In the genomic region with DNA sequence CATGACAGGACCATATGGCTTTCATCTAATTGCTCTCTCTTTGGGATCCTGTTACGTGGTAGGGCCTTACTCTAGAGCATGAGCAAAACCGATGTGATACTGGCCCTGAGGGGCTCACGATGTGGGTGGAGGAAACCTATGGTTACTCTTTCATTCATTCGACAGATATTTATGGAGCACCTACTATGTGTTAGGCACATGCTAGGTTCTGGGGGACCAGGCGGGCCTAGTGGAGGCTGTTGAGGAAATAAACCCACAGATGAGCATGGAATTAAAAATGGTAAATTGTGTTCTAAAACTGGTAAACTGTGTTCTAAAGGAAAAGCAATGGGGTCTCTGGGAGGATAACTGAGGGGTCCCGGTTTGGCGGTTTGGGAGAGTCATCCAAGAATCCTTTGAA, we compare ENCODE assay signal across 20 cellular contexts. TPM values are rescaled to one million over a fixed set of nuclear protein-coding genes. Genes with fewer than 3 reads are reported as not detected.
DNase-seq lines count a peak whose midpoint lies in the region; ATAC-seq and TF ChIP-seq lines count a peak whose summit lies in the region.
"Had no signal": no experiment of that assay in that cellular context is flagged by ENCODE, and none has a peak within 500 bp of the region (broad histone marks: within the 10 kb centered on the region; RNA-seq: fewer than 3 reads in every experiment).

No MANE protein-coding gene starts in this region.

- H3K4me3 ChIP-seq in heart left ventricle = no peak overlapping the region
- H3K4me3 ChIP-seq in CD8-positive, alpha-beta memory T cell (ENCODE audit: low read length) = no peak overlapping the region
- H3K4me3 ChIP-seq in PC-9 = no peak overlapping the region
- no peak overlapping the region for H3K4me3 ChIP-seq in brain microvascular endothelial cell (ENCODE audit: low read depth, low read length)
- H3K4me3 ChIP-seq: MG63, SJCRH30 had no signal

- intact Hi-C loops in heart left ventricle (cut with DNase I) (no loop called here), Right ventricle myocardium superior (cut with DNase I) (no loop called here), PC-9 (cut with micrococcal nuclease; ENCODE audit: unreplicated experiment) (no loop called here)

- peaks cover 0 to 85% (median 46%) of the 10 kb centered on the region in 9 donors for H3K36me3 ChIP-seq in heart left ventricle
- peaks cover 12% of the 10 kb centered on the region for H3K36me3 ChIP-seq in CD8-positive, alpha-beta memory T cell (ENCODE audit: insufficient read depth, low read length)
- H3K36me3 ChIP-seq in PC-9 (ENCODE audit: low read depth) = no peaks in the 10 kb centered on the region
- peaks cover 69% of the 10 kb centered on the region for H3K36me3 ChIP-seq in brain microvascular endothelial cell (replicated peaks)

- no peak for ATAC-seq in heart left ventricle
- ATAC-seq in Right ventricle myocardium superior (ENCODE audit: poor library complexity) = no peak
- no peak for ATAC-seq in memory B cell (ENCODE audit: low read depth)

- no peaks in the 10 kb centered on the region for H3K9me3 ChIP-seq in heart left ventricle
- H3K9me3 ChIP-seq in CD8-positive, alpha-beta memory T cell (ENCODE audit: low read length) = no peaks in the 10 kb centered on the region
- H3K9me3 ChIP-seq in PC-9 (ENCODE audit: insufficient read depth, low read depth) = no peaks in the 10 kb centered on the region
- H3K9me3 ChIP-seq: MG63, SJCRH30 had no signal

- no peaks in the 10 kb centered on the region for H3K9me3 Mint-ChIP-seq in CD8-positive, alpha-beta memory T cell
- no peaks in the 10 kb centered on the region for H3K9me3 Mint-ChIP-seq in memory B cell

- no peak overlapping the region for H3K4me2 ChIP-seq in PC-9
- H3K4me2 ChIP-seq: KMS-11 had no signal

- peaks cover 5% of the 10 kb centered on the region; the same call in 1 of the 2 replicates for H3F3A ChIP-seq in PC-9 (ENCODE audit: insufficient read depth, low read depth)

- H3K4me1 ChIP-seq in heart left ventricle (peaks cover 3 to 89% (median 41%) of the 10 kb centered on the region in 12 donors), PC-9 (replicated peaks; ENCODE audit: insufficient read depth) (peaks cover 16% of the 10 kb centered on the region)
- H3K4me1 ChIP-seq in CD8-positive, alpha-beta memory T cell (ENCODE audit: insufficient read depth, low read length) = peaks cover 16% of the 10 kb centered on the region
- H3K4me1 ChIP-seq: SJCRH30 had no signal

- no peak for TF ChIP-seq POLR2A in heart left ventricle (IDR thresholded peaks at IDR 0.05)

- H2AFZ ChIP-seq in PC-9 = no peak overlapping the region

- CTCF ChIA-PET in CD8-positive, alpha-beta memory T cell (lab: Charles Lee) = interaction anchor here (1.5 to 3.6 kb wide), 5 partner anchors 9 to 31 kb away, joined by 4 to 17 read pairs (median 9); no protein-coding TSS in a partner anchor
- CTCF ChIA-PET in PC-9 (lab: Charles Lee) = no interaction called here

- H3K27ac ChIP-seq in heart left ventricle = peak overlapping the region in 10 of 12 donors; percentile 31 to 95 (median 64)
- no peak overlapping the region for H3K27ac ChIP-seq in CD8-positive, alpha-beta memory T cell (ENCODE audit: low read depth, low read length)
- H3K27ac ChIP-seq in PC-9 = no peak overlapping the region
- no peak overlapping the region for H3K27ac ChIP-seq in brain microvascular endothelial cell
- H3K27ac ChIP-seq: KMS-11, SJCRH30 had no signal

- 87 to 91% (median 89%) methylated on average over 7 of the region's 7 CpGs for WGBS in heart left ventricle, 4 donors

- peak overlapping the region in 6 of 8 donors; percentile 37 to 84 (median 66) for H3K27ac Mint-ChIP-seq in CD8-positive, alpha-beta memory T cell
- peak overlapping the region; percentile 17 for H3K27ac Mint-ChIP-seq in memory B cell

- no peaks in the 10 kb centered on the region for H3K27me3 Mint-ChIP-seq in CD8-positive, alpha-beta memory T cell
- no peaks in the 10 kb centered on the region for H3K27me3 Mint-ChIP-seq in memory B cell

- no peak for DNase-seq in heart left ventricle
- DNase-seq in Right ventricle myocardium superior = no peak
- DNase-seq in CD8-positive, alpha-beta memory T cell = no peak
- peak; percentile 64 for DNase-seq in NCI-H69 (lab: John Stamatoyannopoulos, UW)
- DNase-seq in memory B cell (ENCODE audit: low spot score in 2 of 2) = no peak
- no peak for DNase-seq in PC-9
- DNase-seq in SIG-M5 (lab: John Stamatoyannopoulos, UW) = no peak
- no peak for DNase-seq in brain microvascular endothelial cell
- DNase-seq: ACHN, AML-193, Calu3, DMS53, MG63, NCI-H1092 treated with DMSO at 0.1 percent for 48 hours, NCI-H1694, NCI-H2107, NCI-H345, NCI-H526, SJCRH30 had no signal

- POLR2A ChIA-PET in CD8-positive, alpha-beta memory T cell (lab: Charles Lee) = interaction anchor here (0.6 kb wide), 2 partner anchors 14 to 760 kb away, joined by 3 to 5 read pairs; no protein-coding TSS in a partner anchor
- POLR2A ChIA-PET in PC-9 (lab: Charles Lee; ENCODE audit: unreplicated experiment) = no interaction called here

- peaks cover 30 to 49% (median 34%) of the 10 kb centered on the region in 3 donors for H3K4me1 Mint-ChIP-seq in CD8-positive, alpha-beta memory T cell
- peaks cover 18% of the 10 kb centered on the region for H3K4me1 Mint-ChIP-seq in memory B cell

- H3K36me3 Mint-ChIP-seq in CD8-positive, alpha-beta memory T cell = peaks cover 0 to 48% (median 8%) of the 10 kb centered on the region in 3 donors
- peaks cover 8% of the 10 kb centered on the region for H3K36me3 Mint-ChIP-seq in memory B cell

- no peaks in the 10 kb centered on the region for H4K20me1 ChIP-seq in PC-9 (ENCODE audit: insufficient read depth)

- no peaks in the 10 kb centered on the region for H3K27me3 ChIP-seq in heart left ventricle
- no peaks in the 10 kb centered on the region for H3K27me3 ChIP-seq in CD8-positive, alpha-beta memory T cell (ENCODE audit: insufficient read depth, low read length, poor library complexity, severe bottlenecking)
- no peaks in the 10 kb centered on the region for H3K27me3 ChIP-seq in PC-9 (ENCODE audit: insufficient read depth, low read depth)
- no peaks in the 10 kb centered on the region for H3K27me3 ChIP-seq in brain microvascular endothelial cell (replicated peaks)
- H3K27me3 ChIP-seq: MG63, SJCRH30 had no signal

- in situ Hi-C loops in brain microvascular endothelial cell (cut with HindIII; ENCODE audit: low pct_ligation_motif_present, low sequenced_read_pairs) = no loop called here

- TF ChIP-seq CTCF in heart left ventricle (IDR thresholded peaks at IDR 0.05) (no peak), PC-9 (conservative IDR thresholded peaks at IDR 0.05) (no peak), brain microvascular endothelial cell (IDR thresholded peaks at IDR 0.05; ENCODE audit: low read depth, low read length, missing control alignments) (no peak)

- peaks cover 13% of the 10 kb centered on the region; the same call in 1 of the 2 replicates for H3K79me2 ChIP-seq in PC-9 (ENCODE audit: low read depth)

- BruUV-seq in PC-9 (replicated peaks; lab: Mats Ljungman, UMichigan) = no TSS peak

- H3K9me2 ChIP-seq in PC-9 (ENCODE audit: insufficient read depth) = no peaks in the 10 kb centered on the region

- H3K4me3 Mint-ChIP-seq in CD8-positive, alpha-beta memory T cell = peak overlapping the region in 2 of 7 donors; percentile 33 to 34
- no peak overlapping the region for H3K4me3 Mint-ChIP-seq in memory B cell

RNA-seq across cellular contexts. Expression of a gene that starts 14.8 kb away (rescaled TPM):
- 10 to 100 TPM; 35.8 to 76.7 (median 40.3) TPM for total RNA-seq in heart left ventricle
- 10 to 100 TPM; 11.3 to 16.8 TPM for polyA plus RNA-seq in heart left ventricle
- 42.8 TPM for total RNA-seq in Right ventricle myocardium superior
- 10 to 100 TPM; 46.8 to 48.9 TPM for total RNA-seq in CD8-positive, alpha-beta memory T cell
- 11.1 TPM for polyA plus RNA-seq in CD8-positive, alpha-beta memory T cell
- total RNA-seq in PC-9 (2021) = 4.8 and 6.5 TPM in 2 replicates

RNA-seq across cellular contexts. Expression of a gene that starts 51.6 kb away (rescaled TPM):
- 10 to 100 TPM; 12.8 to 48.7 (median 23.7) TPM for total RNA-seq in heart left ventricle
- 10 to 100 TPM; 29.5 to 35.1 TPM for polyA plus RNA-seq in heart left ventricle
- total RNA-seq in Right ventricle myocardium superior = 35.1 TPM
- 1 to 10 TPM; 3.8 to 3.9 TPM for total RNA-seq in CD8-positive, alpha-beta memory T cell
- 1.8 TPM for polyA plus RNA-seq in CD8-positive, alpha-beta memory T cell
- total RNA-seq in PC-9 (2021) = 26.2 and 28.5 TPM in 2 replicates

Comparison
In these comparisons a context has a peak if more than half of its experiments do, and no peak if none do; other contexts are left out.
1. H3K27ac ChIP-seq: peak in heart left ventricle (10 of 12); none in CD8-positive, alpha-beta memory T cell (single experiment), PC-9 (single experiment) and brain microvascular endothelial cell (single experiment).